Comparison of ENCODE assay signal across 1 cellular context in genomic region chr5:76818844-76819831, GRCh38.
TF ChIP-seq lines count a peak whose summit lies in the region.

F2RL1 (plus strand) TSS chr5:76819030; CDS start chr5:76819183, 153 bp downstream.

TF ChIP-seq in HepG2, 621 proteins besides CTCF, POLR2A, EP300 and RAD21 (continued from another document and continues in another):
- TF ChIP-seq ETS1 (CRISPR knock-in tag; IDR thresholded peaks at IDR 0.05) (no peak), ZBTB25 (CRISPR knock-in tag; IDR thresholded peaks at IDR 0.05) (no peak), ZNF33A (CRISPR knock-in tag; IDR thresholded peaks at IDR 0.05; ENCODE audit: borderline replicate concordance) (no peak), YEATS4 (CRISPR knock-in tag; IDR thresholded peaks at IDR 0.05; ENCODE audit: borderline replicate concordance) (no peak), ZNF260 (CRISPR knock-in tag; IDR thresholded peaks at IDR 0.05; ENCODE audit: borderline replicate concordance, low read depth) (no peak), FOXK1 (CRISPR knock-in tag; IDR thresholded peaks at IDR 0.05; ENCODE audit: borderline replicate concordance, low read depth) (peak; percentile 7; the same call in 1 of the 2 replicates), ZNF576 (CRISPR knock-in tag; IDR thresholded peaks at IDR 0.05) (no peak), HMG20B (CRISPR knock-in tag; conservative IDR thresholded peaks at IDR 0.05) (peak; percentile 30; the same call in 1 of the 2 replicates), SUZ12 (IDR thresholded peaks at IDR 0.05; ENCODE audit: low read depth, low read length) (no peak), HMGXB4 (CRISPR knock-in tag; IDR thresholded peaks at IDR 0.05; ENCODE audit: borderline replicate concordance in 1 of 2, low read depth in 1 of 2) (peak in 1 of 2 experiments; percentile 69; a peak in 2 of 4 replicates), CCDC6 (CRISPR knock-in tag; IDR thresholded peaks at IDR 0.05) (no peak), SP2 (CRISPR knock-in tag; IDR thresholded peaks at IDR 0.05) (no peak), CEBPG (CRISPR knock-in tag; IDR thresholded peaks at IDR 0.05) (no peak), TRIM24 (CRISPR knock-in tag; IDR thresholded peaks at IDR 0.05) (no peak), POGZ (CRISPR knock-in tag; IDR thresholded peaks at IDR 0.05) (0 out of 2 replicates have a peak, but pooled peaks have one; percentile 30), ZNF446 (CRISPR knock-in tag; IDR thresholded peaks at IDR 0.05) (no peak), ZNF724P (CRISPR knock-in tag; IDR thresholded peaks at IDR 0.05; ENCODE audit: borderline replicate concordance) (no peak), CHD4 (IDR thresholded peaks at IDR 0.05; ENCODE audit: borderline replicate concordance, low read length) (no peak), ZFX (CRISPR knock-in tag; IDR thresholded peaks at IDR 0.05; ENCODE audit: low read depth) (peak; percentile 5; the same call in 1 of the 2 replicates), ZNF407 (CRISPR knock-in tag; IDR thresholded peaks at IDR 0.05; ENCODE audit: not compliant biosample characterization) (peak; percentile 45), FOSL1 (CRISPR knock-in tag; IDR thresholded peaks at IDR 0.05; ENCODE audit: borderline replicate concordance) (no peak), NFAT5 (CRISPR knock-in tag; IDR thresholded peaks at IDR 0.05) (no peak), KLF15 (CRISPR knock-in tag; IDR thresholded peaks at IDR 0.05; ENCODE audit: borderline replicate concordance) (no peak), ZNF577 (CRISPR knock-in tag; IDR thresholded peaks at IDR 0.05; ENCODE audit: borderline replicate concordance, low read depth) (no peak), PRDM15 (CRISPR knock-in tag; IDR thresholded peaks at IDR 0.05) (peak; percentile 40; the same call in 1 of the 2 replicates)
